In genomic region chr1:70195342-70195741, GRCh38 we compare ENCODE assay signal across 20 cellular contexts. TPM values are rescaled to one million over a fixed set of nuclear protein-coding genes. Genes with fewer than 3 reads are reported as not detected.
DNase-seq lines count a peak whose midpoint lies in the region; ATAC-seq and TF ChIP-seq lines count a peak whose summit lies in the region.
"Had no signal": no experiment of that assay in that cellular context is flagged by ENCODE, and none has a peak within 500 bp of the region (broad histone marks: within the 10 kb centered on the region; RNA-seq: fewer than 3 reads in every experiment).

No MANE protein-coding gene starts in this region.

- no peaks in the 10 kb centered on the region for H3K27me3 ChIP-seq in foreskin keratinocyte
- H3K27me3 ChIP-seq in heart left ventricle, result no peaks in the 10 kb centered on the region
- H3K27me3 ChIP-seq: esophagus muscularis mucosa, hepatocyte, left lung had no signal

- H3K36me3 Mint-ChIP-seq in activated CD4-positive, alpha-beta T cell treated with anti-CD3 and anti-CD28 coated beads for 36 hours (ENCODE audit: low read depth), result peaks cover 11% of the 10 kb centered on the region

- H3K4me3 ChIP-seq in heart left ventricle, result no peak overlapping the region
- H3K4me3 ChIP-seq: esophagus muscularis mucosa, GM23338, hepatocyte, left lung had no signal

- H3K36me3 ChIP-seq in heart left ventricle, result peaks cover 0 to 3% (median 0%) of the 10 kb centered on the region in 9 donors
- H3K36me3 ChIP-seq: esophagus muscularis mucosa, left lung had no signal

- no peak overlapping the region for H3K27ac ChIP-seq in foreskin keratinocyte
- no peak overlapping the region for H3K27ac ChIP-seq in heart left ventricle
- H3K27ac ChIP-seq: esophagus muscularis mucosa, hepatocyte, left lung had no signal

- no peak for TF ChIP-seq CTCF in foreskin keratinocyte (conservative IDR thresholded peaks at IDR 0.05)
- no peak for TF ChIP-seq CTCF in heart left ventricle (IDR thresholded peaks at IDR 0.05)

- H3K27ac Mint-ChIP-seq in activated CD4-positive, alpha-beta T cell treated with anti-CD3 and anti-CD28 coated beads for 36 hours, result no peak overlapping the region
- H3K27ac Mint-ChIP-seq: activated CD4-positive, alpha-beta memory T cell treated with anti-CD3 and anti-CD28 coated beads for 36 hours; activated T-helper 17 cell treated with anti-CD3 and anti-CD28 coated beads, Interleukin-2, amount 50 U/mL, for 72 hours; CD4-positive, alpha-beta T cell; GM23338 had no signal

- H3K9me3 Mint-ChIP-seq in activated CD4-positive, alpha-beta T cell treated with anti-CD3 and anti-CD28 coated beads for 36 hours (ENCODE audit: low read depth), result no peaks in the 10 kb centered on the region
- H3K9me3 Mint-ChIP-seq: activated T-helper 17 cell treated with anti-CD3 and anti-CD28 coated beads, Interleukin-2, amount 50 U/mL, for 72 hours; CD4-positive, alpha-beta T cell; GM23338 had no signal

- POLR2A ChIA-PET in activated CD4-positive, alpha-beta T cell treated with anti-CD3 and anti-CD28 coated beads for 36 hours (lab: Charles Lee), result no interaction called here

- TF ChIP-seq POLR2A in GM18505 (IDR thresholded peaks at IDR 0.05; ENCODE audit: borderline replicate concordance, extremely low read depth, insufficient read depth, insufficient read length) (no peak), heart left ventricle (IDR thresholded peaks at IDR 0.05) (no peak)

- H3K4me1 Mint-ChIP-seq in activated CD4-positive, alpha-beta T cell treated with anti-CD3 and anti-CD28 coated beads for 36 hours, result peaks cover 5% of the 10 kb centered on the region
- H3K4me1 Mint-ChIP-seq: GM23338 had no signal

- no peaks in the 10 kb centered on the region for H3K4me1 ChIP-seq in foreskin keratinocyte
- H3K4me1 ChIP-seq in heart left ventricle, result no peaks in the 10 kb centered on the region
- H3K4me1 ChIP-seq: esophagus muscularis mucosa, left lung had no signal

- intact Hi-C loops in heart left ventricle (cut with DNase I), result no loop called here
- intact Hi-C loops in activated CD4-positive, alpha-beta T cell treated with anti-CD3 and anti-CD28 coated beads for 36 hours (cut with DNase I, micrococcal nuclease), result no loop called here

- ATAC-seq in GM18505 (IDR thresholded peaks at IDR 0.05; ENCODE audit: unreplicated experiment) (peak; percentile 74), GM19397 (IDR thresholded peaks at IDR 0.05; ENCODE audit: unreplicated experiment) (peak; percentile 85), HG02759 (IDR thresholded peaks at IDR 0.05; ENCODE audit: unreplicated experiment) (peak; percentile 90), HG03457 (IDR thresholded peaks at IDR 0.05; ENCODE audit: unreplicated experiment) (peak; percentile 85), foreskin keratinocyte (no peak), heart left ventricle (no peak)
- ATAC-seq in activated CD4-positive, alpha-beta T cell treated with anti-CD3 and anti-CD28 coated beads for 36 hours, result no peak
- ATAC-seq: activated T-helper 17 cell treated with anti-CD3 and anti-CD28 coated beads, Interleukin-2, amount 50 U/mL, for 72 hours; GM23338; left lung had no signal

- CTCF ChIA-PET in activated CD4-positive, alpha-beta T cell treated with anti-CD3 and anti-CD28 coated beads for 36 hours (lab: Charles Lee), result no interaction called here

- H3K9me3 ChIP-seq in heart left ventricle, result peaks cover 0 to 6% (median 0%) of the 10 kb centered on the region in 12 donors
- H3K9me3 ChIP-seq: esophagus muscularis mucosa, left lung had no signal

- DNase-seq in DMS53 (lab: John Stamatoyannopoulos, UW) (no peak), foreskin keratinocyte (no peak), heart left ventricle (no peak)
- no peak for DNase-seq in activated CD4-positive, alpha-beta T cell treated with anti-CD3 and anti-CD28 coated beads for 36 hours
- DNase-seq: activated CD4-positive, alpha-beta memory T cell treated with anti-CD3 and anti-CD28 coated beads for 36 hours; anterior cingulate cortex; CD4-positive, alpha-beta T cell; left lung; SHP77; stimulated activated CD4-positive, alpha-beta T cell treated with anti-CD3 and anti-CD28 coated beads, Interleukin-12 subunit alpha, Interleukin-12 subunit beta, amount 100 ng/mL, for 4 hours; substantia nigra; T1000 had no signal

- 94 to 97% (median 95%) methylated on average over 4 of the region's 4 CpGs for WGBS in heart left ventricle, 4 donors

- no peaks in the 10 kb centered on the region for H3K27me3 Mint-ChIP-seq in activated CD4-positive, alpha-beta T cell treated with anti-CD3 and anti-CD28 coated beads for 36 hours
- H3K27me3 Mint-ChIP-seq: activated CD4-positive, alpha-beta memory T cell treated with anti-CD3 and anti-CD28 coated beads for 36 hours; activated T-helper 17 cell treated with anti-CD3 and anti-CD28 coated beads, Interleukin-2, amount 50 U/mL, for 72 hours; CD4-positive, alpha-beta T cell had no signal

- no peak overlapping the region for H3K4me3 Mint-ChIP-seq in activated CD4-positive, alpha-beta T cell treated with anti-CD3 and anti-CD28 coated beads for 36 hours
- H3K4me3 Mint-ChIP-seq: activated CD4-positive, alpha-beta memory T cell treated with anti-CD3 and anti-CD28 coated beads for 36 hours; activated T-helper 17 cell treated with anti-CD3 and anti-CD28 coated beads, Interleukin-2, amount 50 U/mL, for 72 hours; CD4-positive, alpha-beta T cell; GM23338 had no signal

RNA-seq across cellular contexts. Expression of gene LRRC40, which starts 10.0 kb away (rescaled TPM):
- total RNA-seq in foreskin keratinocyte (26.5 and 27.0 TPM in 2 replicates), heart left ventricle (10 to 100 TPM in 7 of 9 donors, 1 to 10 TPM in 2; 8.4 to 13.0 (median 11.2) TPM)
- polyA plus RNA-seq in foreskin keratinocyte (8.3 and 10.2 TPM in 2 replicates), heart left ventricle (10 to 100 TPM in 1 of 2 donors, 1 to 10 TPM in 1; 6.7 to 10.6 TPM)
- total RNA-seq in activated CD4-positive, alpha-beta T cell treated with anti-CD3 and anti-CD28 coated beads for 36 hours, result 10 to 100 TPM; 23.2 to 26.4 TPM

RNA-seq across cellular contexts. Expression of gene SRSF11, which starts 25.8 kb away (rescaled TPM):
- total RNA-seq in foreskin keratinocyte, result 96.7 and 103 TPM in 2 replicates
- polyA plus RNA-seq in foreskin keratinocyte, result 34.7 and 44.5 TPM in 2 replicates
- 10 to 100 TPM; 27.9 to 73.2 (median 53.6) TPM for total RNA-seq in heart left ventricle
- polyA plus RNA-seq in heart left ventricle, result 10 to 100 TPM; 46.3 to 57.0 TPM
- 100 to 1,000 TPM; 182 to 266 TPM for total RNA-seq in activated CD4-positive, alpha-beta T cell treated with anti-CD3 and anti-CD28 coated beads for 36 hours

Comparison
In these comparisons a context has a peak if more than half of its experiments do, and no peak if none do; other contexts are left out.
1. ATAC-seq: peak in GM18505 (single experiment), GM19397 (single experiment), HG02759 (single experiment) and HG03457 (single experiment); none in foreskin keratinocyte (single experiment), heart left ventricle (0 of 4) and activated CD4-positive, alpha-beta T cell treated with anti-CD3 and anti-CD28 coated beads for 36 hours (single experiment).